In genomic region chr12:15726757-15727112, GRCh38 we compare ENCODE assay signal across 1 cellular context.
TF ChIP-seq lines count a peak whose summit lies in the region.

No MANE protein-coding gene starts in this region.

TF ChIP-seq in GM23338, 12 proteins besides CTCF, POLR2A, EP300 and RAD21 (continued from another document):
- no peak for TF ChIP-seq ZNF462 (CRISPR knock-in tag; IDR thresholded peaks at IDR 0.05)
- TF ChIP-seq ETS1 (IDR thresholded peaks at IDR 0.05): no peak
- no peak for TF ChIP-seq NANOG (IDR thresholded peaks at IDR 0.05; ENCODE audit: borderline replicate concordance)
- TF ChIP-seq ZNF114 (CRISPR knock-in tag; IDR thresholded peaks at IDR 0.05): no peak
- TF ChIP-seq POLR2AphosphoS5 (IDR thresholded peaks at IDR 0.05; ENCODE audit: low read depth): no peak
- no peak for TF ChIP-seq STAT1 (IDR thresholded peaks at IDR 0.05; ENCODE audit: unreplicated experiment)
- no peak for TF ChIP-seq EZH2phosphoT487 (IDR thresholded peaks at IDR 0.05; ENCODE audit: unreplicated experiment)
- TF ChIP-seq REST (IDR thresholded peaks at IDR 0.05; ENCODE audit: unreplicated experiment): no peak
- no peak for TF ChIP-seq JUNB (IDR thresholded peaks at IDR 0.05; ENCODE audit: unreplicated experiment)
- TF ChIP-seq CREB1 (CRISPR knock-in tag; IDR thresholded peaks at IDR 0.05; ENCODE audit: low read depth): no peak
- no peak for TF ChIP-seq ZNF331 (CRISPR knock-in tag; IDR thresholded peaks at IDR 0.05; ENCODE audit: low read depth)
